In genomic region chr20:59933849-59934585, GRCh38 we compare ENCODE assay signal across 8 cellular contexts. TPM values are rescaled to one million over a fixed set of nuclear protein-coding genes. Genes with fewer than 3 reads are reported as not detected.
A peak's percentile ranks its signal among the peaks of the same experiment; 100 is the strongest.
DNase-seq lines count a peak whose midpoint lies in the region; ATAC-seq and TF ChIP-seq lines count a peak whose summit lies in the region.

No MANE protein-coding gene starts in this region.

- no peaks in the 10 kb centered on the region for H3K9me3 Mint-ChIP-seq in T-cell

- no peaks in the 10 kb centered on the region for H3K27me3 Mint-ChIP-seq in T-cell

- POLR2A ChIA-PET in T-cell (lab: Charles Lee): no interaction called here

- intact Hi-C loops in left ventricle myocardium inferior (cut with micrococcal nuclease) (no loop called here), posterior cingulate gyrus (cut with DNase I) (loop anchor here (10.0 kb wide), 1 partner anchor 149 kb away; no protein-coding TSS in a partner anchor), transverse colon (cut with DNase I; ENCODE audit: low total_unique reads) (no loop called here)

- H3K4me1 ChIP-seq in left ventricle myocardium inferior: peaks cover 50% of the 10 kb centered on the region
- H3K4me1 ChIP-seq in transverse colon: peaks cover 15 to 40% (median 20%) of the 10 kb centered on the region in 4 donors

- H3K27me3 ChIP-seq in left ventricle myocardium inferior (ENCODE audit: low read depth) (no peaks in the 10 kb centered on the region), transverse colon (no peaks in the 10 kb centered on the region)

- H3K36me3 ChIP-seq in left ventricle myocardium inferior: no peaks in the 10 kb centered on the region
- no peaks in the 10 kb centered on the region for H3K36me3 ChIP-seq in transverse colon

- TF ChIP-seq EP300 in transverse colon (IDR thresholded peaks at IDR 0.05; ENCODE audit: low read depth): no peak

- H3K9me3 ChIP-seq in left ventricle myocardium inferior (replicated peaks): no peaks in the 10 kb centered on the region
- no peaks in the 10 kb centered on the region for H3K9me3 ChIP-seq in transverse colon

- H3K4me3 ChIP-seq in left ventricle myocardium inferior: peak overlapping the region; percentile 86
- peak overlapping the region; percentile 50 to 77 (median 56) for H3K4me3 ChIP-seq in transverse colon

- H3K27ac Mint-ChIP-seq in T-cell: peak overlapping the region in 1 of 2 donors; percentile 43

- H3K4me1 Mint-ChIP-seq in T-cell: peaks cover 24 to 43% (median 43%) of the 10 kb centered on the region in 3 donors

- ATAC-seq in GM21381 (IDR thresholded peaks at IDR 0.05; ENCODE audit: unreplicated experiment) (peak; percentile 77), T-cell (replicated peaks in 1 of 4) (peak; percentile 74 to 82 (median 80))

- CTCF ChIA-PET in T-cell (lab: Charles Lee): interaction anchor here (0.6 to 3.0 kb wide), 8 partner anchors 9 to 19 kb away, joined by 3 to 12 read pairs (median 4); no protein-coding TSS in a partner anchor

- DNase-seq in Caki2 (ENCODE audit: low read depth): peak; percentile 94
- peak in 70 of 76 experiments; percentile 16 to 82 (median 63) for DNase-seq in HUDEP-2 (lab: John Stamatoyannopoulos, UW; ENCODE audit: unreplicated experiment in 76 of 76)
- DNase-seq in T-cell: peak; percentile 39 to 81 (median 67)
- DNase-seq in amniotic epithelial cell (ENCODE audit: low read depth): peak; percentile 37
- peak; percentile 86 for DNase-seq in left ventricle myocardium inferior
- DNase-seq in posterior cingulate gyrus: peak; percentile 63 to 98 (median 80)
- peak; percentile 82 for DNase-seq in transverse colon

- in situ Hi-C loops in Caki2 (cut with HindIII; ENCODE audit: low pct_unique_long_range_greater_than_20kb, low sequenced_read_pairs): no loop called here
- in situ Hi-C loops in transverse colon (cut with MboI; ENCODE audit: low pct_ligation_motif_present in 1 of 4, low pct_unique_long_range_greater_than_20kb in 1 of 4, low sequenced_read_pairs in 3 of 4): no loop called here

- H3K27ac ChIP-seq in left ventricle myocardium inferior (replicated peaks) (peak overlapping the region; percentile 92), transverse colon (peak overlapping the region; percentile 73 to 78 (median 76))

- H3K4me3 Mint-ChIP-seq in T-cell: peak overlapping the region; percentile 71 to 79 (median 79)

- H3K36me3 Mint-ChIP-seq in T-cell: peaks cover 2% of the 10 kb centered on the region

- TF ChIP-seq POLR2A in transverse colon (IDR thresholded peaks at IDR 0.05): no peak

- TF ChIP-seq CTCF in left ventricle myocardium inferior (IDR thresholded peaks at IDR 0.05; ENCODE audit: borderline replicate concordance) (peak; percentile 98), transverse colon (IDR thresholded peaks at IDR 0.05) (peak; percentile 85 to 97 (median 96))

- WGBS in transverse colon (ENCODE audit: low coverage in 1 of 2), 2 donors: 19 to 25% methylated on average over 5 to 48 of the region's 59 CpGs

RNA-seq across cellular contexts. Expression of gene SYCP2, which starts 0.6 kb away (rescaled TPM):
- total RNA-seq in Caki2 (2014; rRNA removed; shearing (Covaris generic); ENCODE audit: low replicate concordance): 16.7 and 23.6 TPM in 2 replicates
- 1 to 10 TPM; 3.0 to 6.0 (median 3.8) TPM for total RNA-seq in T-cell
- total RNA-seq in left ventricle myocardium inferior: 1.0 TPM
- 1 to 10 TPM in 1 of 4 donors, under 1 TPM in 1, not detected in 2; 0.82 to 1.1 TPM for total RNA-seq in transverse colon

RNA-seq across cellular contexts. Expression of gene PPP1R3D, which starts 6.1 kb away (rescaled TPM):
- 12.1 and 12.7 TPM in 2 replicates for total RNA-seq in Caki2 (2014; rRNA removed; shearing (Covaris generic); ENCODE audit: low replicate concordance)
- total RNA-seq in T-cell (10 to 100 TPM in 2 of 5 donors, 1 to 10 TPM in 3; 3.6 to 10.9 (median 9.7) TPM), left ventricle myocardium inferior (11.4 TPM), transverse colon (10 to 100 TPM in 2 of 4 donors, 1 to 10 TPM in 2; 6.0 to 17.6 (median 12.2) TPM)

RNA-seq across cellular contexts. Expression of gene FAM217B, which starts 6.2 kb away (rescaled TPM):
- total RNA-seq in Caki2 (2014; rRNA removed; shearing (Covaris generic); ENCODE audit: low replicate concordance): 10.4 and 11.8 TPM in 2 replicates
- 10 to 100 TPM; 19.3 to 35.6 (median 29.5) TPM for total RNA-seq in T-cell
- 37.4 TPM for total RNA-seq in left ventricle myocardium inferior
- total RNA-seq in transverse colon: 10 to 100 TPM in 1 of 4 donors, 1 to 10 TPM in 3; 2.2 to 12.2 (median 6.2) TPM

RNA-seq across cellular contexts. Expression of gene CDH26, which starts 24.2 kb away (rescaled TPM):
- total RNA-seq in Caki2 (2014; rRNA removed; shearing (Covaris generic); ENCODE audit: low replicate concordance): 0.44 and 0.55 TPM in 2 replicates
- total RNA-seq in T-cell (1 to 10 TPM; 1.5 to 5.2 (median 2.9) TPM), left ventricle myocardium inferior (1.3 TPM), transverse colon (1 to 10 TPM in 2 of 4 donors, not detected in 2; 1.4 to 1.9 TPM)

Comparison
In these comparisons a context has a peak if more than half of its experiments do, and no peak if none do; other contexts are left out.
1. Peak in every context shown above with its lines: DNase-seq, ATAC-seq, H3K4me3 ChIP-seq and H3K27ac ChIP-seq.
2. DNase-seq: peak in every context shown above with its lines; median percentile 94 in Caki2; 86 in left ventricle myocardium inferior; 82 in transverse colon; 80 in posterior cingulate gyrus; 67 in T-cell; 63 in HUDEP-2; 37 in amniotic epithelial cell.